In the genomic region with DNA sequence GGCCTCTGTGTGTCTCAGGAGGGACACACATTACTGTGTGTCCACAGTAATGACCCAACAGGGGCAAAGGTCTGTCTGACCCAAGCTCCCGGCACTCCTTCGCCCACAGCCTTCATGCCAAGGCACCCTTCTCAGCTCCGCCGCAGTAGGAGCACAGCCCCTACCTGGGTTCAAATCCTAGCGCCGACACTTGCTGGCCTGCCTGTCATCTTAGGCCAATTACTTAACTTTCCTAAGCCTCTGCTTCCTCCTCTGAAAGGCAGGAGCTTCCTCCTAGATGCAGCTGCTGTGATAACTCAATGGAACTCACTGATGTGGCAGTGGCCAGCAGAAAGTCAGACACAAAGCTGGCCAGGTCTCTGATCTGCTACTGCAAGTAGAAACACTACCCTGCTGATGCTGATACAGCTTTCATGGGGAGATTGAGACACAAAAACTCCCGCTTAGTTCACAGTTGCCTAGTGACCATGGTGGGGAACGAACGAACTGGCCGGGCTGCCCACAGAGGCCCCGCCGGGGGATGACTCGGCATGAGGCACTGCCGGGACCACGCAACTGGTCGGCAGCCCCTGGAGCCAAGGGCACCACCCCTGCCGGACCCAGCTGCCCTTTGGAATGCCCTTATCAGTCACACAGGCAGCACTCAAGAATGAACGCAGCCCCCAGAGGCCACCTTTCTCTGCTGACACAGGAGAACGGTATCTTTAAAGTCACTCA, we compare ENCODE assay signal across 9 cellular contexts. TPM values are rescaled to one million over a fixed set of nuclear protein-coding genes. Genes with fewer than 3 reads are reported as not detected.
A peak's percentile ranks its signal among the peaks of the same experiment; 100 is the strongest.
DNase-seq lines count a peak whose midpoint lies in the region; TF ChIP-seq lines count a peak whose summit lies in the region.
"Had no signal": no experiment of that assay in that cellular context is flagged by ENCODE, and none has a peak within 500 bp of the region (broad histone marks: within the 10 kb centered on the region; RNA-seq: fewer than 3 reads in every experiment).

No MANE protein-coding gene starts in this region.

- H3K4me3 ChIP-seq in right atrium auricular region = peak overlapping the region in 1 of 2 donors; percentile 19
- peak overlapping the region in 7 of 8 donors; percentile 4 to 55 (median 24) for H3K4me3 ChIP-seq in spleen

- H3K27ac Mint-ChIP-seq in activated CD4-positive, alpha-beta T cell treated with anti-CD3 and anti-CD28 coated beads, Interleukin-2, amount 10 ng/mL, durations not matched to agents 24 days and 14 days = peak overlapping the region; percentile 81
- H3K27ac Mint-ChIP-seq in activated T-helper 1 cell treated with anti-CD3 and anti-CD28 coated beads, Interleukin-12 subunit alpha, Interleukin-12 subunit beta, Interleukin-2, Interleukin-4 antibody, amounts not matched to agents 30 ng/mL and 10 ng/mL and 1 ng/mL, durations not matched to agents 14 hours and 24 hours and 36 hours = peak overlapping the region; percentile 63

- no peak for TF ChIP-seq POLR2A in spleen (IDR thresholded peaks at IDR 0.05)

- intact Hi-C loops in activated CD4-positive, alpha-beta T cell treated with anti-CD3 and anti-CD28 coated beads, Interleukin-2, amount 10 ng/mL, durations not matched to agents 24 days and 14 days (cut with micrococcal nuclease) = no loop called here
- intact Hi-C loops in activated T-helper 1 cell treated with anti-CD3 and anti-CD28 coated beads, Interleukin-12 subunit alpha, Interleukin-12 subunit beta, Interleukin-2, Interleukin-4 antibody, amounts not matched to agents 30 ng/mL and 10 ng/mL and 1 ng/mL, durations not matched to agents 14 hours and 24 hours and 36 hours (cut with micrococcal nuclease) = no loop called here
- intact Hi-C loops in spleen (cut with DNase I; ENCODE audit: low total_unique reads) = no loop called here
- intact Hi-C loops in posterior cingulate gyrus (cut with DNase I) = no loop called here

- H3K9me3 Mint-ChIP-seq in activated CD4-positive, alpha-beta T cell treated with anti-CD3 and anti-CD28 coated beads, Interleukin-2, amount 10 ng/mL, durations not matched to agents 24 days and 14 days = peaks cover 7% of the 10 kb centered on the region
- peaks cover 7% of the 10 kb centered on the region for H3K9me3 Mint-ChIP-seq in activated T-helper 1 cell treated with anti-CD3 and anti-CD28 coated beads, Interleukin-12 subunit alpha, Interleukin-12 subunit beta, Interleukin-2, Interleukin-4 antibody, amounts not matched to agents 30 ng/mL and 10 ng/mL and 1 ng/mL, durations not matched to agents 14 hours and 24 hours and 36 hours

- H3K27me3 ChIP-seq in right atrium auricular region (no peaks in the 10 kb centered on the region), spleen (replicated peaks in 1 of 7) (no peaks in the 10 kb centered on the region)

- peaks cover 0 to 90% of the 10 kb centered on the region in 2 donors for H3K4me1 ChIP-seq in right atrium auricular region
- H3K4me1 ChIP-seq in spleen = peaks cover 87 to 100% (median 100%) of the 10 kb centered on the region in 6 donors

- no peaks in the 10 kb centered on the region for H3K27me3 Mint-ChIP-seq in activated CD4-positive, alpha-beta T cell treated with anti-CD3 and anti-CD28 coated beads, Interleukin-2, amount 10 ng/mL, durations not matched to agents 24 days and 14 days
- H3K27me3 Mint-ChIP-seq in activated T-helper 1 cell treated with anti-CD3 and anti-CD28 coated beads, Interleukin-12 subunit alpha, Interleukin-12 subunit beta, Interleukin-2, Interleukin-4 antibody, amounts not matched to agents 30 ng/mL and 10 ng/mL and 1 ng/mL, durations not matched to agents 14 hours and 24 hours and 36 hours (ENCODE audit: insufficient read depth) = no peaks in the 10 kb centered on the region

- peaks cover 64% of the 10 kb centered on the region for H3K36me3 Mint-ChIP-seq in activated CD4-positive, alpha-beta T cell treated with anti-CD3 and anti-CD28 coated beads, Interleukin-2, amount 10 ng/mL, durations not matched to agents 24 days and 14 days (ENCODE audit: low read depth)
- peaks cover 47% of the 10 kb centered on the region for H3K36me3 Mint-ChIP-seq in activated T-helper 1 cell treated with anti-CD3 and anti-CD28 coated beads, Interleukin-12 subunit alpha, Interleukin-12 subunit beta, Interleukin-2, Interleukin-4 antibody, amounts not matched to agents 30 ng/mL and 10 ng/mL and 1 ng/mL, durations not matched to agents 14 hours and 24 hours and 36 hours (ENCODE audit: low read depth)

- peaks cover 74% of the 10 kb centered on the region for H3K4me1 Mint-ChIP-seq in activated CD4-positive, alpha-beta T cell treated with anti-CD3 and anti-CD28 coated beads, Interleukin-2, amount 10 ng/mL, durations not matched to agents 24 days and 14 days
- H3K4me1 Mint-ChIP-seq in activated T-helper 1 cell treated with anti-CD3 and anti-CD28 coated beads, Interleukin-12 subunit alpha, Interleukin-12 subunit beta, Interleukin-2, Interleukin-4 antibody, amounts not matched to agents 30 ng/mL and 10 ng/mL and 1 ng/mL, durations not matched to agents 14 hours and 24 hours and 36 hours (ENCODE audit: low read depth) = peaks cover 82% of the 10 kb centered on the region

- H3K36me3 ChIP-seq in right atrium auricular region = peaks cover 37% of the 10 kb centered on the region
- peaks cover 0 to 94% (median 31%) of the 10 kb centered on the region in 6 donors for H3K36me3 ChIP-seq in spleen

- no peak for TF ChIP-seq CTCF in right atrium auricular region (IDR thresholded peaks at IDR 0.05)
- peak in 1 of 11 experiments; percentile 2 for TF ChIP-seq CTCF in spleen (IDR thresholded peaks at IDR 0.05 in 8 of 11, conservative IDR thresholded peaks at IDR 0.05 in 3 of 11)

- DNase-seq in activated CD4-positive, alpha-beta T cell treated with anti-CD3 and anti-CD28 coated beads, Interleukin-2, amount 10 ng/mL, durations not matched to agents 24 days and 14 days = no peak
- DNase-seq in activated CD4-positive, alpha-beta T cell treated with anti-CD3 and anti-CD28 coated beads for 48 hours = no peak
- DNase-seq in activated T-helper 1 cell treated with anti-CD3 and anti-CD28 coated beads, Interleukin-12 subunit alpha, Interleukin-12 subunit beta, Interleukin-2, Interleukin-4 antibody, amounts not matched to agents 30 ng/mL and 10 ng/mL and 1 ng/mL, durations not matched to agents 14 hours and 24 hours and 36 hours (ENCODE audit: low spot score) = no peak
- DNase-seq in right atrium auricular region (ENCODE audit: low spot score) (peak; percentile 92), spleen (peak; percentile 88), germinal center (ENCODE audit: low spot score) (no peak), posterior cingulate gyrus (no peak)
- no peak for DNase-seq in stimulated activated CD4-positive, alpha-beta T cell treated with anti-CD3 and anti-CD28 coated beads, Interleukin-4, amount 100 ng/mL, for 24 hours

- H3K9me3 ChIP-seq in right atrium auricular region (no peaks in the 10 kb centered on the region), spleen (no peaks in the 10 kb centered on the region)

- H3K27ac ChIP-seq in right atrium auricular region (peak overlapping the region; percentile 79 to 80), spleen (peak overlapping the region; percentile 73 to 98 (median 90))
- H3K27ac ChIP-seq: C4-2B had no signal

- peak overlapping the region; percentile 70 for H3K4me3 Mint-ChIP-seq in activated CD4-positive, alpha-beta T cell treated with anti-CD3 and anti-CD28 coated beads, Interleukin-2, amount 10 ng/mL, durations not matched to agents 24 days and 14 days
- H3K4me3 Mint-ChIP-seq in activated T-helper 1 cell treated with anti-CD3 and anti-CD28 coated beads, Interleukin-12 subunit alpha, Interleukin-12 subunit beta, Interleukin-2, Interleukin-4 antibody, amounts not matched to agents 30 ng/mL and 10 ng/mL and 1 ng/mL, durations not matched to agents 14 hours and 24 hours and 36 hours = peak overlapping the region; percentile 68

- 24 to 42% (median 30%) methylated on average over 12 to 19 of the region's 19 CpGs for WGBS in spleen, 5 donors

RNA-seq across cellular contexts. Expression of a gene that starts 8.1 kb away (rescaled TPM):
- total RNA-seq in activated CD4-positive, alpha-beta T cell treated with anti-CD3 and anti-CD28 coated beads, Interleukin-2, amount 10 ng/mL, durations not matched to agents 24 days and 14 days = 93.0 and 101 TPM in 2 replicates
- 88.0 and 96.9 TPM in 2 replicates for total RNA-seq in activated T-helper 1 cell treated with anti-CD3 and anti-CD28 coated beads, Interleukin-12 subunit alpha, Interleukin-12 subunit beta, Interleukin-2, Interleukin-4 antibody, amounts not matched to agents 30 ng/mL and 10 ng/mL and 1 ng/mL, durations not matched to agents 14 hours and 24 hours and 36 hours
- total RNA-seq in right atrium auricular region (10 to 100 TPM; 29.5 to 34.1 TPM), spleen (100 to 1,000 TPM; 117 to 337 (median 201) TPM)
- 10 to 100 TPM; 51.9 to 93.9 (median 53.7) TPM for polyA plus RNA-seq in spleen

RNA-seq across cellular contexts. Expression of a gene that starts 25.9 kb away (rescaled TPM):
- total RNA-seq in activated CD4-positive, alpha-beta T cell treated with anti-CD3 and anti-CD28 coated beads, Interleukin-2, amount 10 ng/mL, durations not matched to agents 24 days and 14 days = 0.05 TPM in 2 replicates
- 0.29 and 0.44 TPM in 2 replicates for total RNA-seq in activated T-helper 1 cell treated with anti-CD3 and anti-CD28 coated beads, Interleukin-12 subunit alpha, Interleukin-12 subunit beta, Interleukin-2, Interleukin-4 antibody, amounts not matched to agents 30 ng/mL and 10 ng/mL and 1 ng/mL, durations not matched to agents 14 hours and 24 hours and 36 hours
- total RNA-seq in right atrium auricular region = 1 to 10 TPM in 1 of 2 donors, under 1 TPM in 1; 0.33 to 1.0 TPM
- 1 to 10 TPM; 1.9 to 4.6 (median 2.6) TPM for total RNA-seq in spleen
- 1 to 10 TPM in 2 of 3 donors, under 1 TPM in 1; 0.74 to 2.0 (median 1.0) TPM for polyA plus RNA-seq in spleen

RNA-seq across cellular contexts. Expression of a gene that starts 46.7 kb away (rescaled TPM):
- 22.5 and 23.1 TPM in 2 replicates for total RNA-seq in activated CD4-positive, alpha-beta T cell treated with anti-CD3 and anti-CD28 coated beads, Interleukin-2, amount 10 ng/mL, durations not matched to agents 24 days and 14 days
- 24.6 and 24.9 TPM in 2 replicates for total RNA-seq in activated T-helper 1 cell treated with anti-CD3 and anti-CD28 coated beads, Interleukin-12 subunit alpha, Interleukin-12 subunit beta, Interleukin-2, Interleukin-4 antibody, amounts not matched to agents 30 ng/mL and 10 ng/mL and 1 ng/mL, durations not matched to agents 14 hours and 24 hours and 36 hours
- total RNA-seq in right atrium auricular region = 10 to 100 TPM; 16.0 to 24.1 TPM
- total RNA-seq in spleen = 10 to 100 TPM; 32.7 to 57.3 (median 40.3) TPM
- 10 to 100 TPM; 14.3 to 30.3 (median 28.8) TPM for polyA plus RNA-seq in spleen

RNA-seq across cellular contexts. Expression of a gene that starts 54.2 kb away (rescaled TPM):
- 11.4 and 16.7 TPM in 2 replicates for total RNA-seq in activated CD4-positive, alpha-beta T cell treated with anti-CD3 and anti-CD28 coated beads, Interleukin-2, amount 10 ng/mL, durations not matched to agents 24 days and 14 days
- total RNA-seq in activated T-helper 1 cell treated with anti-CD3 and anti-CD28 coated beads, Interleukin-12 subunit alpha, Interleukin-12 subunit beta, Interleukin-2, Interleukin-4 antibody, amounts not matched to agents 30 ng/mL and 10 ng/mL and 1 ng/mL, durations not matched to agents 14 hours and 24 hours and 36 hours = 7.3 and 14.0 TPM in 2 replicates
- total RNA-seq in right atrium auricular region (10 to 100 TPM; 21.5 to 23.0 TPM), spleen (10 to 100 TPM; 21.9 to 45.1 (median 30.4) TPM)
- 10 to 100 TPM; 10.8 to 25.4 (median 15.2) TPM for polyA plus RNA-seq in spleen

RNA-seq across cellular contexts. Expression of a gene that starts 60.0 kb away (rescaled TPM):
- 36.7 and 39.1 TPM in 2 replicates for total RNA-seq in activated CD4-positive, alpha-beta T cell treated with anti-CD3 and anti-CD28 coated beads, Interleukin-2, amount 10 ng/mL, durations not matched to agents 24 days and 14 days
- total RNA-seq in activated T-helper 1 cell treated with anti-CD3 and anti-CD28 coated beads, Interleukin-12 subunit alpha, Interleukin-12 subunit beta, Interleukin-2, Interleukin-4 antibody, amounts not matched to agents 30 ng/mL and 10 ng/mL and 1 ng/mL, durations not matched to agents 14 hours and 24 hours and 36 hours = 39.6 and 43.8 TPM in 2 replicates
- total RNA-seq in right atrium auricular region (1 to 10 TPM; 7.2 to 9.8 TPM), spleen (10 to 100 TPM; 20.1 to 33.6 (median 28.2) TPM)
- polyA plus RNA-seq in spleen = 10 to 100 TPM; 17.8 to 27.6 (median 20.5) TPM

Comparison
In these comparisons a context has a peak if more than half of its experiments do, and no peak if none do; other contexts are left out.
1. DNase-seq: peak in right atrium auricular region (single experiment) and spleen (single experiment); none in activated CD4-positive, alpha-beta T cell treated with anti-CD3 and anti-CD28 coated beads, Interleukin-2, amount 10 ng/mL, durations not matched to agents 24 days and 14 days (single experiment), activated CD4-positive, alpha-beta T cell treated with anti-CD3 and anti-CD28 coated beads for 48 hours (single experiment), activated T-helper 1 cell treated with anti-CD3 and anti-CD28 coated beads, Interleukin-12 subunit alpha, Interleukin-12 subunit beta, Interleukin-2, Interleukin-4 antibody, amounts not matched to agents 30 ng/mL and 10 ng/mL and 1 ng/mL, durations not matched to agents 14 hours and 24 hours and 36 hours (single experiment), stimulated activated CD4-positive, alpha-beta T cell treated with anti-CD3 and anti-CD28 coated beads, Interleukin-4, amount 100 ng/mL, for 24 hours (single experiment), germinal center (single experiment) and posterior cingulate gyrus (0 of 10).